18 cellular contexts compared by ENCODE assay signal in the genomic region with DNA sequence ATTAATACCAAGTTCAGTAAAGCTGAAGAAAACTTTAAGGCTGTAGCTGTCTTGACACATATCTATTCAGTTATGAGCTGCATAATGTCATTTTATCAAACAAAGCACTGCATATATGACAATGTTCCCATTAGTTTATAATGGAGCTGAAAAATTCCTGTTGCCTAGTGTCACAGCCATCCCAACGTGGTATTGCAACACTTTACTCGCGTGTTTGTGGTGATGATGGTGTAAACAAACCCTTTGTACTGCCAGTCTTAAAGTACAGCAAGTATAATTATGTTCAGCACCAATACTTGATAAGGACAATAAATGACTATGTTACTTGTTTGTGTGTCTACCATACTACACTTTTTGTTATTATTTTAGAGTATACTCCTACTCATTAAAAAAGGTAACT.
"Had no signal": no experiment of that assay in that cellular context is flagged by ENCODE, and none has a peak within 500 bp of the region (broad histone marks: within the 10 kb centered on the region; RNA-seq: fewer than 3 reads in every experiment).

No MANE protein-coding gene starts in this region.

- H3K27ac Mint-ChIP-seq: activated CD4-positive, alpha-beta memory T cell treated with anti-CD3 and anti-CD28 coated beads, Interleukin-2, amount 10 ng/mL, durations not matched to agents 7 days and 5 days; activated naive CD8-positive, alpha-beta T cell treated with anti-CD3 and anti-CD28 coated beads for 36 hours; mesothelial cell of epicardium; T-cell had no signal

- H3K27ac ChIP-seq: cardiac muscle cell, colonic mucosa, left ventricle myocardium inferior, pancreas, VCaP had no signal

- H3K27me3 Mint-ChIP-seq: activated CD4-positive, alpha-beta memory T cell treated with anti-CD3 and anti-CD28 coated beads, Interleukin-2, amount 10 ng/mL, durations not matched to agents 7 days and 5 days; activated naive CD8-positive, alpha-beta T cell treated with anti-CD3 and anti-CD28 coated beads for 36 hours; T-cell had no signal

- H3K4me3 ChIP-seq: cardiac muscle cell, colonic mucosa, left ventricle myocardium inferior, pancreas had no signal

- H3K4me3 Mint-ChIP-seq: activated CD4-positive, alpha-beta memory T cell treated with anti-CD3 and anti-CD28 coated beads, Interleukin-2, amount 10 ng/mL, durations not matched to agents 7 days and 5 days; activated naive CD8-positive, alpha-beta T cell treated with anti-CD3 and anti-CD28 coated beads for 36 hours; mesothelial cell of epicardium; T-cell had no signal

- ATAC-seq: pancreas, T-cell had no signal

- H3K36me3 ChIP-seq: cardiac muscle cell, colonic mucosa, left ventricle myocardium inferior, pancreas had no signal

- H3K4me1 ChIP-seq: colonic mucosa, left ventricle myocardium inferior, pancreas had no signal

- H3K4me1 Mint-ChIP-seq: activated CD4-positive, alpha-beta memory T cell treated with anti-CD3 and anti-CD28 coated beads, Interleukin-2, amount 10 ng/mL, durations not matched to agents 7 days and 5 days; activated naive CD8-positive, alpha-beta T cell treated with anti-CD3 and anti-CD28 coated beads for 36 hours; mesothelial cell of epicardium; T-cell had no signal

- H3K9me3 ChIP-seq: colonic mucosa, left ventricle myocardium inferior, pancreas had no signal

- DNase-seq: activated CD4-positive, alpha-beta memory T cell treated with anti-CD3 and anti-CD28 coated beads, Interleukin-2, amount 10 ng/mL, durations not matched to agents 7 days and 5 days; activated gamma-delta T cell treated with Interleukin-2 at 50 U/mL for 16 hours; activated naive CD8-positive, alpha-beta T cell treated with anti-CD3 and anti-CD28 coated beads for 36 hours; activated T-cell treated with anti-CD3 and anti-CD28 coated beads, Interleukin-2, amount 50 U/mL, for 48 hours; aorta; colonic mucosa; effector CD4-positive, alpha-beta T cell; glutamatergic neuron; islet precursor cell; left ventricle myocardium inferior; pancreas; retina; small intestine; T-cell; T1000 had no signal

- H3K36me3 Mint-ChIP-seq: activated naive CD8-positive, alpha-beta T cell treated with anti-CD3 and anti-CD28 coated beads for 36 hours; mesothelial cell of epicardium; T-cell had no signal

- H3K27me3 ChIP-seq: cardiac muscle cell, colonic mucosa, pancreas had no signal
